In the genomic region with DNA sequence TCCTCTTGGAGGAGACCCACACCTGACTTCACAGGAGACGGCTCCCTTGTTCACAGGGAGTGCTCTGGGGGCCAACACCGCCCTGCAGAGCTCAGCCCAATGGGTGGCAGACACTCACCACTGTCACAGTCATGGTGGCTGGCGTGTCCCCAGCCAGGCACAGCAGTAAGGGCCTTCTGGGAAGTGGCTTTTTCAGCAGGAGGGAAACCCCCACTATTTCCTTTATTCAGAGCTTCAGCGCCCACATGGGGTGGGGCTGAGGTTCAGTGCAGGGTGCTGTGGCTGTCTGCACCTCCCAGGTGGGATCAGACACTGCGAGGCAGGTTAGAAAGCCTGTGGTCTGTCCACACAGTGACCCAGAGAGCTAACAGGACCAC, we compare ENCODE assay signal across 10 cellular contexts. TPM values are rescaled to one million over a fixed set of nuclear protein-coding genes. Genes with fewer than 3 reads are reported as not detected.
DNase-seq lines count a peak whose midpoint lies in the region; TF ChIP-seq lines count a peak whose summit lies in the region.
"Had no signal": no experiment of that assay in that cellular context is flagged by ENCODE, and none has a peak within 500 bp of the region (broad histone marks: within the 10 kb centered on the region; RNA-seq: fewer than 3 reads in every experiment).

No MANE protein-coding gene starts in this region.

- peaks cover 59% of the 10 kb centered on the region for H3K36me3 Mint-ChIP-seq in activated naive CD8-positive, alpha-beta T cell treated with anti-CD3 and anti-CD28 coated beads for 36 hours

- peaks cover 53% of the 10 kb centered on the region for H3K4me1 Mint-ChIP-seq in activated naive CD8-positive, alpha-beta T cell treated with anti-CD3 and anti-CD28 coated beads for 36 hours

- H3K4me3 Mint-ChIP-seq in activated naive CD8-positive, alpha-beta T cell treated with anti-CD3 and anti-CD28 coated beads for 36 hours, result peak overlapping the region; percentile 67

- H3K4me1 ChIP-seq in HAP-1, result peaks cover 7% of the 10 kb centered on the region; the same call in 1 of the 2 replicates

- peaks cover 58% of the 10 kb centered on the region for H3K36me3 ChIP-seq in HAP-1 (replicated peaks)

- H3K27me3 ChIP-seq in HAP-1 (ENCODE audit: low read depth), result no peaks in the 10 kb centered on the region
- H3K27me3 ChIP-seq: body of pancreas had no signal

- no peaks in the 10 kb centered on the region for H3K9me3 Mint-ChIP-seq in activated naive CD8-positive, alpha-beta T cell treated with anti-CD3 and anti-CD28 coated beads for 36 hours

- no peaks in the 10 kb centered on the region for H3K27me3 Mint-ChIP-seq in activated naive CD8-positive, alpha-beta T cell treated with anti-CD3 and anti-CD28 coated beads for 36 hours

- peak overlapping the region; percentile 89 for H3K27ac Mint-ChIP-seq in activated naive CD8-positive, alpha-beta T cell treated with anti-CD3 and anti-CD28 coated beads for 36 hours

- TF ChIP-seq POLR2A in GM19099 (IDR thresholded peaks at IDR 0.05; ENCODE audit: extremely low read depth, insufficient read length, low read depth), result peak; percentile 32

- in situ Hi-C loops in HAP-1 (cut with MboI; ENCODE audit: low sequenced_read_pairs), result no loop called here

- no peak overlapping the region for H3K4me3 ChIP-seq in HAP-1
- H3K4me3 ChIP-seq: body of pancreas had no signal

- no peaks in the 10 kb centered on the region for H3K9me3 ChIP-seq in HAP-1
- H3K9me3 ChIP-seq: body of pancreas had no signal

- peak; percentile 62 for DNase-seq in activated CD4-positive, CD25-positive, alpha-beta regulatory T cell treated with anti-CD3 and anti-CD28 coated beads, Interleukin-2, amount 50 U/mL, for 16 hours (ENCODE audit: low read depth, low spot score)
- DNase-seq in activated naive CD8-positive, alpha-beta T cell treated with anti-CD3 and anti-CD28 coated beads for 36 hours, result peak; percentile 87
- peak; percentile 59 to 73 for DNase-seq in stimulated activated CD8-positive, alpha-beta memory T cell treated with anti-CD3 and anti-CD28 coated beads, Interleukin-15, amount 100 ng/mL, for 4 hours (ENCODE audit: low read depth in 2 of 2)
- no peak for DNase-seq in HAP-1 (ENCODE audit: low spot score in 2 of 2)
- no peak for DNase-seq in RPMI8226
- no peak for DNase-seq in anterior cingulate cortex (lab: John Stamatoyannopoulos, UW)
- DNase-seq in NOMO-1 (lab: John Stamatoyannopoulos, UW; ENCODE audit: unreplicated experiment in 2 of 2), result no peak
- DNase-seq: body of pancreas, NCI-H82 had no signal

RNA-seq across cellular contexts. Expression of a gene that starts 3.6 kb away (rescaled TPM):
- total RNA-seq in activated naive CD8-positive, alpha-beta T cell treated with anti-CD3 and anti-CD28 coated beads for 36 hours, result 10 to 100 TPM; 25.2 to 28.0 TPM

RNA-seq across cellular contexts. Expression of a gene that starts 6.9 kb away (rescaled TPM):
- total RNA-seq in activated naive CD8-positive, alpha-beta T cell treated with anti-CD3 and anti-CD28 coated beads for 36 hours, result 10 to 100 TPM; 55.4 to 58.2 TPM

RNA-seq across cellular contexts. Expression of a gene that starts 6.9 kb away (rescaled TPM):
- total RNA-seq in activated naive CD8-positive, alpha-beta T cell treated with anti-CD3 and anti-CD28 coated beads for 36 hours, result 100 to 1,000 TPM; 124 to 130 TPM

RNA-seq across cellular contexts. Expression of a gene that starts 30.1 kb away (rescaled TPM):
- total RNA-seq in activated naive CD8-positive, alpha-beta T cell treated with anti-CD3 and anti-CD28 coated beads for 36 hours, result 1 to 10 TPM; 1.5 to 1.8 TPM

RNA-seq across cellular contexts. Expression of a gene that starts 36.1 kb away (rescaled TPM):
- total RNA-seq in activated naive CD8-positive, alpha-beta T cell treated with anti-CD3 and anti-CD28 coated beads for 36 hours, result 10 to 100 TPM; 10.9 to 12.1 TPM

Comparison
In these comparisons a context has a peak if more than half of its experiments do, and no peak if none do; other contexts are left out.
1. DNase-seq: peak in activated CD4-positive, CD25-positive, alpha-beta regulatory T cell treated with anti-CD3 and anti-CD28 coated beads, Interleukin-2, amount 50 U/mL, for 16 hours (single experiment), activated naive CD8-positive, alpha-beta T cell treated with anti-CD3 and anti-CD28 coated beads for 36 hours (single experiment) and stimulated activated CD8-positive, alpha-beta memory T cell treated with anti-CD3 and anti-CD28 coated beads, Interleukin-15, amount 100 ng/mL, for 4 hours (2 of 2); none in HAP-1 (0 of 2), RPMI8226 (single experiment), anterior cingulate cortex (0 of 58) and NOMO-1 (0 of 2).